10 cellular contexts compared by ENCODE assay signal in the genomic region with DNA sequence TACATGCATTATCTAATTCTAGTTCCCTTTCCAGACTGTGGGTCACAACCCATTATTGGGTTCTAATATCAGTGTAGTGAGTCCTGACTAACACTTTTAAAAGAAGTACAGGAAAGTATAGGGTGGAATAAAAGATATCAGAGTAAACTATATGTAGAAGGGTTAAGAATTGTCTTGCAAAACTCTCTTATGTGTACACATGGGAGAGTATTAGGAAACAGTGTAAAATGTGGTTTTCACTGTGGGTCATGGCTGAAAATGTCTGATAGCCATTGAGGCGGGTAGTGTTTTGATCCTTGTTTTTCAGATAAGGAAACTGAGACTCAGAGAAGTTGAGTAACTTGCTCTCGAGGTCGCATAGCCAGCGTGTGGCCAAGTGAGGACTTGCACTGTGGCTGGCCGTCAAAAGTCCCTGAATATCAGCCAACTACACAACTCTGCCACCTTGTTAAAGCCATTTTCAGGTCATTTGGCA. TPM values are rescaled to one million over a fixed set of nuclear protein-coding genes. Genes with fewer than 3 reads are reported as not detected.
DNase-seq lines count a peak whose midpoint lies in the region; ATAC-seq and TF ChIP-seq lines count a peak whose summit lies in the region.
"Had no signal": no experiment of that assay in that cellular context is flagged by ENCODE, and none has a peak within 500 bp of the region (broad histone marks: within the 10 kb centered on the region; RNA-seq: fewer than 3 reads in every experiment).

No MANE protein-coding gene starts in this region.

- TF ChIP-seq CTCF in thyroid gland (IDR thresholded peaks at IDR 0.05): no peak

- no peak for TF ChIP-seq POLR2A in thyroid gland (IDR thresholded peaks at IDR 0.05)

- H3K27me3 ChIP-seq in thyroid gland: no peaks in the 10 kb centered on the region

- WGBS in thyroid gland, 2 donors: 71 to 79% methylated on average over 5 of the region's 5 CpGs

- intact Hi-C loops in thyroid gland (cut with DNase I): no loop called here

- H3K9me3 ChIP-seq in thyroid gland: no peaks in the 10 kb centered on the region

- DNase-seq in SKM-1 (lab: John Stamatoyannopoulos, UW; ENCODE audit: unreplicated experiment): peak; percentile 57
- peak; percentile 30 for DNase-seq in iris pigment epithelial cell (ENCODE audit: low read depth)
- DNase-seq in thyroid gland: peak in 1 of 2 donors; percentile 32
- DNase-seq in dedifferentiated amniotic fluid mesenchymal stem cell (ENCODE audit: extremely low spot score): no peak
- DNase-seq in islet precursor cell: no peak
- DNase-seq in cerebellar nuclear complex (lab: John Stamatoyannopoulos, UW): no peak
- DNase-seq in GOT3 (lab: John Stamatoyannopoulos, UW): no peak
- DNase-seq: NCI-H510A treated with DMSO at 0.1 percent for 48 hours; stimulated activated naive CD4-positive, alpha-beta T cell had no signal

- peaks cover 29 to 36% of the 10 kb centered on the region in 2 donors for H3K36me3 ChIP-seq in thyroid gland

- H3K27ac ChIP-seq in thyroid gland: peak overlapping the region; percentile 16 to 43 (median 43)

- ATAC-seq in GM21423 (IDR thresholded peaks at IDR 0.05; ENCODE audit: unreplicated experiment): peak; percentile 25

- peaks cover 14 to 15% of the 10 kb centered on the region in 2 donors for H3K4me1 ChIP-seq in thyroid gland

- no peak overlapping the region for H3K4me3 ChIP-seq in thyroid gland (replicated peaks in 1 of 3)

RNA-seq across cellular contexts. Expression of gene MTARC1, which starts 18.5 kb away (rescaled TPM):
- 10 to 100 TPM; 44.0 to 96.5 (median 59.7) TPM for total RNA-seq in thyroid gland

RNA-seq across cellular contexts. Expression of gene MTARC2, which starts 20.0 kb away (rescaled TPM):
- 10 to 100 TPM; 69.5 to 81.3 (median 75.8) TPM for total RNA-seq in thyroid gland

Comparison
In these comparisons a context has a peak if more than half of its experiments do, and no peak if none do; other contexts are left out.
1. DNase-seq: peak in SKM-1 (single experiment) and iris pigment epithelial cell (single experiment); none in dedifferentiated amniotic fluid mesenchymal stem cell (single experiment), islet precursor cell (single experiment), cerebellar nuclear complex (0 of 2) and GOT3 (single experiment).